2 cellular contexts compared by ENCODE assay signal in the genomic region with DNA sequence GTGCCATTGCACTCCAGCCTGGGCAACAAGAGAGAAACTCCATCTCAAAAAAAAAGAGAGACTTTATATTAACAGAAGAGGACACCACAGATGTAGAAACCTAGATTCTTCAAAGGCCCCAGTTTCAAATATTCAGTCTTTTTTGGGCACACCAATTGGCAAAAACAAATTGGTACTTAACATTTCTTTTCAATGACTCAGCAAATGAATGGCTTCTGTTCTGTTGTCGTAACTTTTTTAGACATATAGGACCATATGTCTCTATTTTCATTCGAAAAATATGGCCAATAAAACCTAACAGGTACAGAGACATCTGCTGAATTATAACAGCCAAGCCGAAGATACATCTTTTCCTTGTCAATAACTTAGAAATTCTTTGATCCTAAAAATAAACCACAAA.
TF ChIP-seq lines count a peak whose summit lies in the region.

No MANE protein-coding gene starts in this region.

TF ChIP-seq in HepG2, 621 proteins besides CTCF, POLR2A, EP300 and RAD21:
- TF ChIP-seq MAFF (IDR thresholded peaks at IDR 0.05; ENCODE audit: low read depth, low read length), result 0 out of 2 replicates have a peak, but pooled peaks have one; percentile 13
- TF ChIP-seq NFE2L2 (IDR thresholded peaks at IDR 0.05; ENCODE audit: low read length), result peak; percentile 43; the same call in 1 of the 2 replicates
- TF ChIP-seq MAFK (conservative IDR thresholded peaks at IDR 0.05 in 1 of 2, IDR thresholded peaks at IDR 0.05 in 1 of 2; ENCODE audit: low read length in 2 of 2), result peak; percentile 10 to 59; a peak in 2 of 4 replicates
- no peak for TF ChIP-seq NR1H2 (CRISPR knock-in tag; IDR thresholded peaks at IDR 0.05; ENCODE audit: borderline replicate concordance, low read depth)
- no peak for TF ChIP-seq ATF2 (CRISPR knock-in tag; IDR thresholded peaks at IDR 0.05)
- TF ChIP-seq FOXK1 (CRISPR knock-in tag; IDR thresholded peaks at IDR 0.05; ENCODE audit: borderline replicate concordance, low read depth), result no peak

TF ChIP-seq in K562, 482 proteins besides CTCF, POLR2A, EP300 and RAD21:
- peak; percentile 5; the same call in 1 of the 2 replicates for TF ChIP-seq NFE2L1 (tag; IDR thresholded peaks at IDR 0.05; ENCODE audit: borderline replicate concordance, low read depth)
- TF ChIP-seq KAT7 (CRISPR knock-in tag; IDR thresholded peaks at IDR 0.05; ENCODE audit: borderline replicate concordance), result no peak
- TF ChIP-seq ZNF316 (IDR thresholded peaks at IDR 0.05), result peak; percentile 29; the same call in 1 of the 2 replicates
- TF ChIP-seq MAFG (tag; conservative IDR thresholded peaks at IDR 0.05), result peak; percentile 42; the same call in 1 of the 2 replicates
- TF ChIP-seq, protein P1, sequence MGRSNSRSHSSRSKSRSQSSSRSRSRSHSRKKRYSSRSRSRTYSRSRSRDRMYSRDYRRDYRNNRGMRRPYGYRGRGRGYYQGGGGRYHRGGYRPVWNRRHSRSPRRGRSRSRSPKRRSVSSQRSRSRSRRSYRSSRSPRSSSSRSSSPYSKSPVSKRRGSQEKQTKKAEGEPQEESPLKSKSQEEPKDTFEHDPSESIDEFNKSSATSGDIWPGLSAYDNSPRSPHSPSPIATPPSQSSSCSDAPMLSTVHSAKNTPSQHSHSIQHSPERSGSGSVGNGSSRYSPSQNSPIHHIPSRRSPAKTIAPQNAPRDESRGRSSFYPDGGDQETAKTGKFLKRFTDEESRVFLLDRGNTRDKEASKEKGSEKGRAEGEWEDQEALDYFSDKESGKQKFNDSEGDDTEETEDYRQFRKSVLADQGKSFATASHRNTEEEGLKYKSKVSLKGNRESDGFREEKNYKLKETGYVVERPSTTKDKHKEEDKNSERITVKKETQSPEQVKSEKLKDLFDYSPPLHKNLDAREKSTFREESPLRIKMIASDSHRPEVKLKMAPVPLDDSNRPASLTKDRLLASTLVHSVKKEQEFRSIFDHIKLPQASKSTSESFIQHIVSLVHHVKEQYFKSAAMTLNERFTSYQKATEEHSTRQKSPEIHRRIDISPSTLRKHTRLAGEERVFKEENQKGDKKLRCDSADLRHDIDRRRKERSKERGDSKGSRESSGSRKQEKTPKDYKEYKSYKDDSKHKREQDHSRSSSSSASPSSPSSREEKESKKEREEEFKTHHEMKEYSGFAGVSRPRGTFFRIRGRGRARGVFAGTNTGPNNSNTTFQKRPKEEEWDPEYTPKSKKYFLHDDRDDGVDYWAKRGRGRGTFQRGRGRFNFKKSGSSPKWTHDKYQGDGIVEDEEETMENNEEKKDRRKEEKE (IDR thresholded peaks at IDR 0.05; ENCODE audit: borderline replicate concordance in 1 of 2, control insufficient read depth in 1 of 2, low read depth in 2 of 2, low read length in 1 of 2), result no peak
